13 cellular contexts compared by ENCODE assay signal in the genomic region with DNA sequence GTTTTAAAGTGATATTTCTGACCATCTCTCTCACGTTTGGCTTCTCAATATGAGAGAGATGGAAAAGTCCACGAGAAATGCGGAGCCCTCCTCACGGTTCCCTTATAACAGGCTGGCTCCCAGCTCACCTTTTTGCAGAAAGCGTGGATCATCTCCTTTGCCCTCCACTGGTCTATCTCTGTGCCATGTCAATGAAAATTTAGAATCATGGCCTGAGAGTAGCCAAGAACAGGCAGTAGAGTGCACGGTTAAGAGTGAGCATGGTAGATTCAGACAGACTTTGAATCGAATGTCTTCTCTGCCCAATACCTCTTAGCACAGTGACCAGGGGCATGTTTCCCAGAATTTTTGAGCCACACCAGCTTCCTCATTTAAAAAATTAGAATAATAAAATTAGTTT. TPM values are rescaled to one million over a fixed set of nuclear protein-coding genes. Genes with fewer than 3 reads are reported as not detected.
A peak's percentile ranks its signal among the peaks of the same experiment; 100 is the strongest.
DNase-seq lines count a peak whose midpoint lies in the region; ATAC-seq and TF ChIP-seq lines count a peak whose summit lies in the region.
"Had no signal": no experiment of that assay in that cellular context is flagged by ENCODE, and none has a peak within 500 bp of the region (broad histone marks: within the 10 kb centered on the region; RNA-seq: fewer than 3 reads in every experiment).

No MANE protein-coding gene starts in this region.

- no peaks in the 10 kb centered on the region for H3K9me2 ChIP-seq in Loucy (replicated peaks; ENCODE audit: low read depth, low read length)

- no peak for ATAC-seq in CD8-positive, alpha-beta T cell
- ATAC-seq in psoas muscle (no peak), GM21619 (IDR thresholded peaks at IDR 0.05; ENCODE audit: unreplicated experiment) (no peak), GM18519 (IDR thresholded peaks at IDR 0.05; ENCODE audit: low FRiP score, unreplicated experiment) (no peak)

- peak overlapping the region; percentile 99 for H3K27ac Mint-ChIP-seq in CD8-positive, alpha-beta T cell
- H3K27ac Mint-ChIP-seq: brain had no signal

- no peak for TF ChIP-seq POLR2A in erythroblast (IDR thresholded peaks at IDR 0.05; ENCODE audit: low read length)

- H3K27ac ChIP-seq in CD8-positive, alpha-beta T cell (ENCODE audit: low read depth, low read length), result peak overlapping the region; percentile 69
- H3K27ac ChIP-seq in esophagus (ENCODE audit: low read depth in 2 of 2, low read length in 1 of 2), result peak overlapping the region in 1 of 2 donors; percentile 65
- peak overlapping the region; percentile 39 for H3K27ac ChIP-seq in psoas muscle
- H3K27ac ChIP-seq: C4-2B had no signal

- peak overlapping the region; percentile 63 for H3K4me3 ChIP-seq in CD8-positive, alpha-beta T cell (ENCODE audit: low read depth, low read length)
- H3K4me3 ChIP-seq in Loucy (ENCODE audit: low read length, poor library complexity, severe bottlenecking), result peak overlapping the region; percentile 87
- H3K4me3 ChIP-seq in esophagus (ENCODE audit: low read depth in 1 of 2, low read length in 2 of 2), result peak overlapping the region; percentile 40 to 45
- peak overlapping the region; percentile 61 for H3K4me3 ChIP-seq in psoas muscle

- peaks cover 58% of the 10 kb centered on the region for H3K36me3 Mint-ChIP-seq in CD8-positive, alpha-beta T cell
- H3K36me3 Mint-ChIP-seq: brain had no signal

- H3K4me1 ChIP-seq in CD8-positive, alpha-beta T cell (ENCODE audit: insufficient read depth, low read length), result peaks cover 35% of the 10 kb centered on the region
- H3K4me1 ChIP-seq in Loucy (ENCODE audit: insufficient read depth, low read length, poor library complexity, severe bottlenecking), result peaks cover 52% of the 10 kb centered on the region
- H3K4me1 ChIP-seq in esophagus (ENCODE audit: control insufficient read depth in 2 of 2, insufficient read depth in 2 of 2, low read length in 1 of 2), result no peaks in the 10 kb centered on the region
- H3K4me1 ChIP-seq in psoas muscle, result no peaks in the 10 kb centered on the region

- no peaks in the 10 kb centered on the region for H3F3A ChIP-seq in Loucy (ENCODE audit: low read depth)

- in situ Hi-C loops in KBM-7 (cut with MboI; ENCODE audit: low pct_unique_long_range_greater_than_20kb, low sequenced_read_pairs), result no loop called here

- H3K4me3 Mint-ChIP-seq in CD8-positive, alpha-beta T cell, result peak overlapping the region; percentile 100
- H3K4me3 Mint-ChIP-seq: brain had no signal

- H3K4me2 ChIP-seq in Loucy (ENCODE audit: low read depth, low read length, poor library complexity, severe bottlenecking), result peak overlapping the region; percentile 78

- peaks cover 12% of the 10 kb centered on the region for H3K36me3 ChIP-seq in CD8-positive, alpha-beta T cell (ENCODE audit: insufficient read depth, low read length)
- H3K36me3 ChIP-seq in Loucy (ENCODE audit: insufficient read depth, low read length), result peaks cover 8% of the 10 kb centered on the region; the same call in 1 of the 2 replicates
- H3K36me3 ChIP-seq in esophagus (ENCODE audit: control insufficient read depth in 2 of 2, insufficient read depth in 2 of 2, low read length in 1 of 2), result no peaks in the 10 kb centered on the region
- H3K36me3 ChIP-seq in psoas muscle (ENCODE audit: insufficient read depth in 1 of 2, low read depth in 1 of 2), result no peaks in the 10 kb centered on the region

- H3K9me3 ChIP-seq in CD8-positive, alpha-beta T cell (ENCODE audit: low read length), result no peaks in the 10 kb centered on the region
- H3K9me3 ChIP-seq in Loucy (ENCODE audit: insufficient read depth, low read depth, low read length), result no peaks in the 10 kb centered on the region
- H3K9me3 ChIP-seq in esophagus (ENCODE audit: control insufficient read depth in 2 of 2, insufficient read depth in 1 of 2, low read depth in 1 of 2, low read length in 1 of 2), result no peaks in the 10 kb centered on the region
- no peaks in the 10 kb centered on the region for H3K9me3 ChIP-seq in psoas muscle

- CTCF ChIA-PET in CD8-positive, alpha-beta T cell (lab: Charles Lee), result interaction anchor here (0.8 to 12.1 kb wide), 16 partner anchors 8 to 241 kb away, joined by 3 to 192 read pairs (median 5); a partner anchor contains a TSS

- peak overlapping the region; percentile 82 for H3K9ac ChIP-seq in Loucy (ENCODE audit: low read depth, low read length, poor library complexity, severe bottlenecking)

- H3K9me3 Mint-ChIP-seq in CD8-positive, alpha-beta T cell, result peaks cover 6% of the 10 kb centered on the region
- H3K9me3 Mint-ChIP-seq: brain had no signal

- no peaks in the 10 kb centered on the region for H3K27me3 ChIP-seq in CD8-positive, alpha-beta T cell (ENCODE audit: insufficient read depth, low read length)
- H3K27me3 ChIP-seq in Loucy (ENCODE audit: insufficient read depth, low read length, poor library complexity, severe bottlenecking) (no peaks in the 10 kb centered on the region), esophagus (ENCODE audit: control insufficient read depth in 1 of 2, insufficient read depth in 2 of 2, low read length in 2 of 2) (no peaks in the 10 kb centered on the region), psoas muscle (ENCODE audit: insufficient read depth in 3 of 3, low read length in 2 of 3) (no peaks in the 10 kb centered on the region)

- TF ChIP-seq CTCF in CD8-positive, alpha-beta T cell (IDR thresholded peaks at IDR 0.05), result no peak
- TF ChIP-seq CTCF in Loucy (conservative IDR thresholded peaks at IDR 0.05; ENCODE audit: low read length) (no peak), psoas muscle (IDR thresholded peaks at IDR 0.05) (no peak)

- POLR2A ChIA-PET in CD8-positive, alpha-beta T cell (lab: Charles Lee), result interaction anchor here (0.6 to 22.3 kb wide), 28 partner anchors 8 to 243 kb away, joined by 3 to 483 read pairs (median 11); a partner anchor contains a TSS

- H3K79me2 ChIP-seq in Loucy (ENCODE audit: insufficient read depth, low read length), result peaks cover 64% of the 10 kb centered on the region

- 48 to 63% methylated on average over 7 of the region's 7 CpGs for WGBS in esophagus, 2 donors
- WGBS in psoas muscle, 3 donors, result 63 to 74% (median 72%) methylated on average over 7 of the region's 7 CpGs

- H3K4me1 Mint-ChIP-seq in CD8-positive, alpha-beta T cell (ENCODE audit: low read depth), result peaks cover 46% of the 10 kb centered on the region
- H3K4me1 Mint-ChIP-seq: brain had no signal

- peak in 3 of 7 experiments; percentile 16 to 75 (median 32) for DNase-seq in CD8-positive, alpha-beta T cell
- no peak for DNase-seq in psoas muscle
- DNase-seq in KBM-7, result no peak
- DNase-seq in erythroblast (lab: John Stamatoyannopoulos, UW), result no peak
- DNase-seq: activated CD4-positive, CD25-positive, alpha-beta regulatory T cell treated with anti-CD3 and anti-CD28 coated beads, Interleukin-2, amount 50 U/mL, for 72 hours; foreskin fibroblast; IMR-90 had no signal

- no peaks in the 10 kb centered on the region for H4K20me1 ChIP-seq in Loucy (ENCODE audit: insufficient read depth, low read length, poor library complexity, severe bottlenecking)

- no peaks in the 10 kb centered on the region for H3K27me3 Mint-ChIP-seq in CD8-positive, alpha-beta T cell (ENCODE audit: low read depth)

- H2AFZ ChIP-seq in Loucy (ENCODE audit: low read length), result peak overlapping the region; percentile 90

- intact Hi-C loops in CD8-positive, alpha-beta T cell (cut with DNase I, micrococcal nuclease), result loop anchor here (2.0 to 5.0 kb wide), 6 partner anchors 35 to 241 kb away; a partner anchor contains a TSS
- intact Hi-C loops in psoas muscle (cut with DNase I), result loop anchor here in 1 of 2 donors (1.0 to 5.0 kb wide), 2 partner anchors 65 to 112 kb away; a partner anchor contains a TSS

RNA-seq across cellular contexts. Expression of a gene that starts 1.1 kb away (rescaled TPM):
- total RNA-seq in CD8-positive, alpha-beta T cell, result 10 to 100 TPM; 21.2 to 29.7 TPM
- polyA plus RNA-seq in esophagus (10 to 100 TPM in 1 of 2 donors, 1 to 10 TPM in 1; 8.0 to 10.1 TPM), psoas muscle (10 to 100 TPM; 15.0 to 23.7 (median 21.1) TPM)
- total RNA-seq in psoas muscle, result 10 to 100 TPM; 10.7 to 17.7 (median 11.4) TPM
- total RNA-seq: IMR-90 had no signal
- polyA plus RNA-seq: IMR-90 had no signal

RNA-seq across cellular contexts. Expression of a gene that starts 51.4 kb away (rescaled TPM):
- 10 to 100 TPM; 11.8 to 13.8 TPM for total RNA-seq in CD8-positive, alpha-beta T cell
- polyA plus RNA-seq in esophagus, result 1 to 10 TPM; 4.6 to 5.3 TPM
- total RNA-seq in psoas muscle, result 10 to 100 TPM; 14.2 to 36.4 (median 15.1) TPM
- polyA plus RNA-seq in psoas muscle, result 10 to 100 TPM; 13.6 to 21.7 (median 15.0) TPM
- total RNA-seq: IMR-90 had no signal
- polyA plus RNA-seq: IMR-90 had no signal
